8 cellular contexts compared by ENCODE assay signal in genomic region chr7:134985894-134986362, GRCh38. TPM values are rescaled to one million over a fixed set of nuclear protein-coding genes. Genes with fewer than 3 reads are reported as not detected.
DNase-seq lines count a peak whose midpoint lies in the region; ATAC-seq and TF ChIP-seq lines count a peak whose summit lies in the region.

No MANE protein-coding gene starts in this region.

- H3K9me3 ChIP-seq in DOHH2 (ENCODE audit: control insufficient read depth, insufficient read depth, low read length) (no peaks in the 10 kb centered on the region), OCI-LY1 (ENCODE audit: low read length) (no peaks in the 10 kb centered on the region), esophagus squamous epithelium (no peaks in the 10 kb centered on the region), skeletal muscle satellite cell (replicated peaks; ENCODE audit: low read length) (no peaks in the 10 kb centered on the region)

- no peak for TF ChIP-seq CTCF in DOHH2 (IDR thresholded peaks at IDR 0.05; ENCODE audit: low read depth, low read length, poor library complexity, severe bottlenecking)
- no peak for TF ChIP-seq CTCF in OCI-LY1 (IDR thresholded peaks at IDR 0.05; ENCODE audit: low read length)
- TF ChIP-seq CTCF in esophagus squamous epithelium (IDR thresholded peaks at IDR 0.05), result no peak

- H3K4me2 ChIP-seq in DOHH2 (ENCODE audit: low read length), result peak overlapping the region; percentile 63
- H3K4me2 ChIP-seq in OCI-LY1 (ENCODE audit: low read length), result peak overlapping the region; percentile 75
- H3K4me2 ChIP-seq in skeletal muscle satellite cell (ENCODE audit: low read length), result peak overlapping the region; percentile 91

- H3K27ac ChIP-seq in DOHH2 (ENCODE audit: low read depth, low read length), result peak overlapping the region; percentile 55; the same call in 1 of the 2 replicates
- peak overlapping the region; percentile 32 for H3K27ac ChIP-seq in OCI-LY1 (ENCODE audit: low read depth, low read length, poor library complexity, severe bottlenecking)
- peak overlapping the region; percentile 81 to 93 (median 88) for H3K27ac ChIP-seq in esophagus squamous epithelium

- H2AFZ ChIP-seq in OCI-LY1 (ENCODE audit: low read length), result peak overlapping the region; percentile 66

- intact Hi-C loops in esophagus squamous epithelium (cut with DNase I), result loop anchor here (10.0 kb wide), 1 partner anchor 179 kb away; no protein-coding TSS in a partner anchor

- peaks cover 35% of the 10 kb centered on the region for H3K79me2 ChIP-seq in DOHH2 (ENCODE audit: control insufficient read depth, low read length)
- peaks cover 12% of the 10 kb centered on the region for H3K79me2 ChIP-seq in OCI-LY1 (ENCODE audit: insufficient read depth, low read length)

- WGBS in esophagus squamous epithelium, 2 donors, result 48 to 52% methylated on average over 8 of the region's 8 CpGs

- H3K4me3 ChIP-seq in DOHH2 (ENCODE audit: low read length) (peak overlapping the region; percentile 75), OCI-LY1 (ENCODE audit: low read depth, low read length, poor library complexity, severe bottlenecking) (peak overlapping the region; percentile 70), esophagus squamous epithelium (peak overlapping the region; percentile 74 to 83 (median 78)), skeletal muscle satellite cell (ENCODE audit: low read length) (peak overlapping the region; percentile 93)

- no peak for TF ChIP-seq POLR2A in esophagus squamous epithelium (IDR thresholded peaks at IDR 0.05)

- H3K4me1 ChIP-seq in DOHH2 (ENCODE audit: control insufficient read depth, low read length) (peaks cover 21% of the 10 kb centered on the region), OCI-LY1 (ENCODE audit: insufficient read depth, low read length, severe bottlenecking) (peaks cover 18% of the 10 kb centered on the region), esophagus squamous epithelium (peaks cover 3 to 43% (median 4%) of the 10 kb centered on the region in 3 donors), skeletal muscle satellite cell (ENCODE audit: control insufficient read depth, insufficient read depth, low read length) (peaks cover 14% of the 10 kb centered on the region)

- peak overlapping the region; percentile 73 for H3K9ac ChIP-seq in OCI-LY1 (ENCODE audit: low read length)
- H3K9ac ChIP-seq in skeletal muscle satellite cell (ENCODE audit: low read depth, low read length), result peak overlapping the region; percentile 84

- H3K36me3 ChIP-seq in DOHH2 (ENCODE audit: control insufficient read depth, low read length) (peaks cover 24% of the 10 kb centered on the region), OCI-LY1 (ENCODE audit: insufficient read depth, low read length) (peaks cover 12% of the 10 kb centered on the region; the same call in 1 of the 2 replicates), esophagus squamous epithelium (peaks cover 0 to 10% (median 0%) of the 10 kb centered on the region in 3 donors), skeletal muscle satellite cell (ENCODE audit: insufficient read depth, low read length) (no peaks in the 10 kb centered on the region)

- H3F3A ChIP-seq in DOHH2 (ENCODE audit: control insufficient read depth, insufficient read depth) (no peaks in the 10 kb centered on the region), OCI-LY1 (ENCODE audit: insufficient read depth, low read length) (no peaks in the 10 kb centered on the region)

- DNase-seq in esophagus squamous epithelium (lab: John Stamatoyannopoulos, UW) (no peak), HUDEP-2 (lab: John Stamatoyannopoulos, UW; ENCODE audit: unreplicated experiment in 76 of 76) (no peak), NCI-H1105 treated with DMSO at 0.1 percent for 48 hours (lab: John Stamatoyannopoulos, UW) (no peak)
- no peak for DNase-seq in stimulated activated CD4-positive, alpha-beta T cell treated with anti-CD3 and anti-CD28 coated beads, Interleukin-15, amount 100 ng/mL, for 24 hours

- H3K9me2 ChIP-seq in DOHH2 (replicated peaks; ENCODE audit: control insufficient read depth, low read length) (no peaks in the 10 kb centered on the region), OCI-LY1 (ENCODE audit: low read depth, low read length) (no peaks in the 10 kb centered on the region)

- H4K20me1 ChIP-seq in DOHH2 (ENCODE audit: control insufficient read depth, insufficient read depth, low read depth, low read length) (no peaks in the 10 kb centered on the region), OCI-LY1 (ENCODE audit: insufficient read depth, low read length) (no peaks in the 10 kb centered on the region)

- peak; percentile 56 for ATAC-seq in GM21717 (IDR thresholded peaks at IDR 0.05; ENCODE audit: unreplicated experiment)

- no peaks in the 10 kb centered on the region for H3K27me3 ChIP-seq in DOHH2 (ENCODE audit: control insufficient read depth, low read length)
- H3K27me3 ChIP-seq in OCI-LY1 (ENCODE audit: insufficient read depth, low read length), result no peaks in the 10 kb centered on the region
- no peaks in the 10 kb centered on the region for H3K27me3 ChIP-seq in esophagus squamous epithelium
- no peaks in the 10 kb centered on the region for H3K27me3 ChIP-seq in skeletal muscle satellite cell (ENCODE audit: control insufficient read depth, insufficient read depth, low read length)

RNA-seq across cellular contexts. Expression of gene AGBL3, which starts 0.4 kb away (rescaled TPM):
- total RNA-seq in esophagus squamous epithelium, result 1 to 10 TPM in 1 of 4 donors, under 1 TPM in 3; 0.35 to 3.6 (median 0.55) TPM
- total RNA-seq in skeletal muscle satellite cell (2012; rRNA removed), result 0.76 and 1.5 TPM in 2 replicates

Comparison
In these comparisons a context has a peak if more than half of its experiments do, and no peak if none do; other contexts are left out.
1. H3K27ac ChIP-seq: peak in every context shown above with its lines; median percentile 88 in esophagus squamous epithelium; 55 in DOHH2; 32 in OCI-LY1.